ENCODE assay signal across 9 cellular contexts in the genomic region with DNA sequence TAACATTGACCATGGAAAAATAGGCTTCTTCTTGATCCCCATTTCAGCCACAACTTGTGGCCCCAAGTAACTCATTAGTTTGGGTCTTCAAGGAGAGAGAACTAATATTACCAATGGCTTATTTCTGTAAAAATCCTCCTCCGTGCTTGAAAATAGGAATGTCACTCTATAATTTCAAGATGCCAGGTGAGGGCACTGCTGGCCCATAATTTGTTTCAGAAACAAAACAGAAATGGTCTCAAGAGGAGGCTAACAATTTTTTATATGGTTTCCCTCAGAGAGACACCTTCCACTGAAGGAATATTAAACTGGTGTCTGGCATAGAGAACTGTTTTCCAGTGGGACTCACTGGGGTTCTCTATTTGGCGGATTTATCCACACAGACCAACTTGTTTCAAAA.
A peak's percentile ranks its signal among the peaks of the same experiment; 100 is the strongest.
DNase-seq lines count a peak whose midpoint lies in the region; ATAC-seq and TF ChIP-seq lines count a peak whose summit lies in the region.
"Had no signal": no experiment of that assay in that cellular context is flagged by ENCODE, and none has a peak within 500 bp of the region (broad histone marks: within the 10 kb centered on the region; RNA-seq: fewer than 3 reads in every experiment).

No MANE protein-coding gene starts in this region.

- H3K79me2 ChIP-seq in smooth muscle cell (ENCODE audit: low read depth), result no peaks in the 10 kb centered on the region

- no peak for ATAC-seq in GM21447 (IDR thresholded peaks at IDR 0.05; ENCODE audit: unreplicated experiment)
- ATAC-seq: activated CD4-positive, alpha-beta T cell treated with anti-CD3 and anti-CD28 coated beads for 36 hours had no signal

- H3K27ac ChIP-seq in smooth muscle cell (ENCODE audit: low read depth), result no peak overlapping the region

- no peaks in the 10 kb centered on the region for H4K20me1 ChIP-seq in smooth muscle cell (ENCODE audit: low read depth)

- WGBS in smooth muscle cell (ENCODE audit: low lambda C conversion rate), result 70% methylated on average over 2 of the region's 2 CpGs

- H3F3A ChIP-seq in smooth muscle cell (ENCODE audit: low read depth), result no peaks in the 10 kb centered on the region

- H3K4me3 Mint-ChIP-seq in activated CD4-positive, alpha-beta T cell treated with anti-CD3 and anti-CD28 coated beads, Interleukin-2, amount 10 ng/mL, durations not matched to agents 7 days and 5 days, result no peak overlapping the region
- H3K4me3 Mint-ChIP-seq: activated CD4-positive, alpha-beta T cell treated with anti-CD3 and anti-CD28 coated beads for 36 hours had no signal

- CTCF ChIA-PET in activated CD4-positive, alpha-beta T cell treated with anti-CD3 and anti-CD28 coated beads, Interleukin-2, amount 10 ng/mL, durations not matched to agents 7 days and 5 days (lab: Charles Lee), result no interaction called here

- no peaks in the 10 kb centered on the region for H3K9me3 Mint-ChIP-seq in activated CD4-positive, alpha-beta T cell treated with anti-CD3 and anti-CD28 coated beads, Interleukin-2, amount 10 ng/mL, durations not matched to agents 7 days and 5 days

- no peak overlapping the region for H3K4me2 ChIP-seq in smooth muscle cell

- no peak overlapping the region for H2AFZ ChIP-seq in smooth muscle cell (ENCODE audit: low read depth)

- peak; percentile 33 for TF ChIP-seq CTCF in fibroblast of mammary gland (conservative IDR thresholded peaks at IDR 0.05; ENCODE audit: control insufficient read depth, insufficient read depth, low read depth, low read length)
- peak; percentile 46 for TF ChIP-seq CTCF in smooth muscle cell (IDR thresholded peaks at IDR 0.05; ENCODE audit: borderline replicate concordance, insufficient read depth, poor library complexity, severe bottlenecking)

- H3K4me1 ChIP-seq in smooth muscle cell (ENCODE audit: low read depth), result no peaks in the 10 kb centered on the region

- H3K9ac ChIP-seq in smooth muscle cell (ENCODE audit: low read depth), result no peak overlapping the region

- no peaks in the 10 kb centered on the region for H3K36me3 ChIP-seq in smooth muscle cell (ENCODE audit: low read depth)

- DNase-seq in NCI-H1436 (lab: John Stamatoyannopoulos, UW) (peak; percentile 55), NCI-H1436 treated with DMSO at 0.1 percent for 48 hours (lab: John Stamatoyannopoulos, UW) (no peak), NCI-H69 (lab: John Stamatoyannopoulos, UW) (peak; percentile 59), fibroblast of mammary gland (ENCODE audit: low read depth) (peak; percentile 54), smooth muscle cell (lab: John Stamatoyannopoulos, UW; ENCODE audit: unreplicated experiment) (no peak), islet precursor cell (no peak)
- DNase-seq in activated CD4-positive, alpha-beta T cell treated with anti-CD3 and anti-CD28 coated beads, Interleukin-2, amount 10 ng/mL, durations not matched to agents 7 days and 5 days, result no peak
- DNase-seq: activated CD4-positive, alpha-beta T cell treated with anti-CD3 and anti-CD28 coated beads for 36 hours had no signal

- no peaks in the 10 kb centered on the region for H3K27me3 Mint-ChIP-seq in activated CD4-positive, alpha-beta T cell treated with anti-CD3 and anti-CD28 coated beads, Interleukin-2, amount 10 ng/mL, durations not matched to agents 7 days and 5 days

- no peaks in the 10 kb centered on the region for H3K27me3 ChIP-seq in smooth muscle cell (ENCODE audit: low read depth)

- H3K4me1 Mint-ChIP-seq in activated CD4-positive, alpha-beta T cell treated with anti-CD3 and anti-CD28 coated beads, Interleukin-2, amount 10 ng/mL, durations not matched to agents 7 days and 5 days, result no peaks in the 10 kb centered on the region
- H3K4me1 Mint-ChIP-seq: activated CD4-positive, alpha-beta T cell treated with anti-CD3 and anti-CD28 coated beads for 36 hours had no signal

- POLR2A ChIA-PET in activated CD4-positive, alpha-beta T cell treated with anti-CD3 and anti-CD28 coated beads, Interleukin-2, amount 10 ng/mL, durations not matched to agents 7 days and 5 days (lab: Charles Lee), result no interaction called here

- no peaks in the 10 kb centered on the region for H3K9me3 ChIP-seq in smooth muscle cell (replicated peaks; ENCODE audit: low read depth)

- no peak overlapping the region for H3K27ac Mint-ChIP-seq in activated CD4-positive, alpha-beta T cell treated with anti-CD3 and anti-CD28 coated beads, Interleukin-2, amount 10 ng/mL, durations not matched to agents 7 days and 5 days
- H3K27ac Mint-ChIP-seq: activated CD4-positive, alpha-beta T cell treated with anti-CD3 and anti-CD28 coated beads for 36 hours had no signal

- H3K4me3 ChIP-seq in fibroblast of mammary gland (ENCODE audit: control insufficient read depth, low read depth, low read length) (no peak overlapping the region), smooth muscle cell (no peak overlapping the region)

- no peaks in the 10 kb centered on the region for H3K36me3 Mint-ChIP-seq in activated CD4-positive, alpha-beta T cell treated with anti-CD3 and anti-CD28 coated beads, Interleukin-2, amount 10 ng/mL, durations not matched to agents 7 days and 5 days (ENCODE audit: low read depth)

Comparison
In these comparisons a context has a peak if more than half of its experiments do, and no peak if none do; other contexts are left out.
1. DNase-seq: peak in NCI-H1436 (single experiment), NCI-H69 (single experiment) and fibroblast of mammary gland (single experiment); none in NCI-H1436 treated with DMSO at 0.1 percent for 48 hours (single experiment), smooth muscle cell (single experiment), activated CD4-positive, alpha-beta T cell treated with anti-CD3 and anti-CD28 coated beads, Interleukin-2, amount 10 ng/mL, durations not matched to agents 7 days and 5 days (single experiment) and islet precursor cell (single experiment).